In the genomic region with DNA sequence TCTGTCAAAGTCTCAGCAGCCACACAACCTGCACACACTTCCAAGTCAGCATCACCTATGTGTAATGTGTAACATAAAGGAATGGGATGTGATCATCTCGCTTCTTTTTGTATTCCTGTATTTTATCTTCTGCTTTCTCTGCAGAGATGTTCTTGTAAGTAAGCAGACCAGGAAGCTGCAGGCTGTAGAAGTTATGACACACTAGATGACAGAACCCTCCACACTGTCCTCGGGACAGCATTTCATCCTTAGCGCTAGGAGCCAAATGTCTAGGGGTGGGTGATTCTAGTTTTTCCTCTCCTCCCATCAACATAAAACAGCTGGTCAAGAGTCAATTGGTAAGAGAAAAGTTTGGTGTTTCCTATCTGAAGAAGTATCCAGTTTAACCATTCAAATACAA, we compare ENCODE assay signal across 22 cellular contexts. TPM values are rescaled to one million over a fixed set of nuclear protein-coding genes. Genes with fewer than 3 reads are reported as not detected.
"Had no signal": no experiment of that assay in that cellular context is flagged by ENCODE, and none has a peak within 500 bp of the region (broad histone marks: within the 10 kb centered on the region; RNA-seq: fewer than 3 reads in every experiment).

No MANE protein-coding gene starts in this region.

- H3K27me3 Mint-ChIP-seq: effector memory CD8-positive, alpha-beta T cell had no signal

- H3K4me3 Mint-ChIP-seq: dendritic cell treated with granulocyte-macrophage colony-stimulating factor and Interleukin-4, amounts not matched to agents 40 ng/mL and 50 ng/mL, for 4 days; effector memory CD8-positive, alpha-beta T cell; naive thymus-derived CD4-positive, alpha-beta T cell had no signal

- H3K4me1 ChIP-seq: gastrocnemius medialis, prostate gland had no signal

- H3K27ac Mint-ChIP-seq: dendritic cell treated with granulocyte-macrophage colony-stimulating factor and Interleukin-4, amounts not matched to agents 40 ng/mL and 50 ng/mL, for 4 days had no signal

- ATAC-seq: effector memory CD8-positive, alpha-beta T cell; gastrocnemius medialis; left cardiac atrium; left ventricle myocardium superior; naive thymus-derived CD4-positive, alpha-beta T cell; right lobe of liver had no signal

- H3K9me3 ChIP-seq: esophagus muscularis mucosa, gastrocnemius medialis, ovary, prostate gland, right lobe of liver, stomach had no signal

- H3K4me3 ChIP-seq: esophagus muscularis mucosa, gastrocnemius medialis, ovary, prostate gland, right lobe of liver, stomach had no signal

- H3K36me3 Mint-ChIP-seq: naive thymus-derived CD4-positive, alpha-beta T cell had no signal

- H3K9me3 Mint-ChIP-seq: dendritic cell treated with granulocyte-macrophage colony-stimulating factor and Interleukin-4, amounts not matched to agents 40 ng/mL and 50 ng/mL, for 4 days; effector memory CD8-positive, alpha-beta T cell; naive thymus-derived CD4-positive, alpha-beta T cell had no signal

- H3K27me3 ChIP-seq: ovary, right lobe of liver had no signal

- H3K36me3 ChIP-seq: esophagus muscularis mucosa, gastrocnemius medialis, ovary, prostate gland, right lobe of liver, stomach had no signal

- H3K27ac ChIP-seq: epithelial cell of prostate, esophagus muscularis mucosa, gastrocnemius medialis, ovary, prostate gland, right lobe of liver, stomach had no signal

- DNase-seq: effector memory CD8-positive, alpha-beta T cell; gastrocnemius medialis; kidney; left cardiac atrium; left ventricle myocardium superior; mesendoderm; naive thymus-derived CD4-positive, alpha-beta T cell; ovary; right lobe of liver; stimulated activated CD4-positive, alpha-beta T cell treated with anti-CD3 and anti-CD28 coated beads, Interleukin-2, amount 100 ng/mL, for 24 hours; stimulated activated CD4-positive, alpha-beta T cell treated with anti-CD3 and anti-CD28 coated beads, Interleukin-4, amount 100 ng/mL, for 4 hours; stimulated activated naive CD4-positive, alpha-beta T cell; stomach; trophoblast cell had no signal

RNA-seq across cellular contexts. Expression of a gene that starts 2.1 kb away (rescaled TPM):
- total RNA-seq: lung microvascular endothelial cell, renal cortical epithelial cell had no signal

RNA-seq across cellular contexts. Expression of a gene that starts 46.9 kb away (rescaled TPM):
- total RNA-seq: esophagus muscularis mucosa; fibroblast of villous mesenchyme; gastrocnemius medialis; left cardiac atrium; left ventricle myocardium superior; lung microvascular endothelial cell; naive thymus-derived CD4-positive, alpha-beta T cell had no signal
- polyA plus RNA-seq: naive thymus-derived CD4-positive, alpha-beta T cell; neural cell; ovary had no signal
